ENCODE assay signal across 14 cellular contexts in the genomic region with DNA sequence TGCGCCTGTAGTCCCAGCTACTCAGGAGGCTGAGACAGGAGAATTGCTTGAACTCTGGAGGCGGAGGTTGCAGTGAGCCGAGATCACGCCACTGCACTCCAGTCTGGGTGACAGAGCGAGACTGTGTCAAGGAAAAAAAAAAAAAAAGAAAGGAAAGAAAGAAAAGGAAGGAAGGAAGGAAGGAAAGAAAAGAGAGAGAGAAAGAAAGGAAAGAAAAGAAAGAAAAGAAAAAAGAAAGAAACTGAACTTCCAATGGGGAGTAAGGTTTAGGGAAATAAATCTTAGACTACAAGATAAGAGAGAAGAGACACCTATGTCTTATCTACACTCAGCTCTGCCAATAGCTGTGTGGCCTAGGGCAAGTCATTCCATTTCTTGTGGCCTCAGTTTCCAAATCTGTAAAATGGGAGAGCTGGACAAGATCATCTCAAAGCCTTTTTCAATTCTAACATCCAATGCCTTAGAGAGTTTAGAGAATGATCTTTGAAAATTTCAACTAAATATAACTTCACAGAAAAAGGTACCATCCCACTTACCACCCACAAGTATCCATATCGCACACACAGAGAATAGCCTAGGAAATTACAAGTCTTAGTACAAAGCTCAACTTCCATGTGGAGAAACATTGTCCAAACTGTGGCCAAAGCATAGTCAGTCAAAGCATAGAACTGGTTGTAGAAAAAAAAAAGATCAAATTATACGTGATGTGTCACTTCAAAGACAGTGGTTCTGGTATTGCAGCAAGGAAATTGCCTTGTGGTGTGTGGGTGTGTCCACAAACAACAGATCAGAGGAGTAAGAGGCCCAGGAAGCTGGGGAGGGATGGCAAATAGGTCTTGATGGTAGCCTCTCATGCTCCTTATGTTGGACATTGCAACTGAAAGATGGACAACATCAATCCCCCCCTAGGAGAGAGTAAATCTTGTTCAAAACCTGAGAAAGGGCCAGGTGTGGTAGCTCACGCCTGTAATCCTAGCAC. TPM values are rescaled to one million over a fixed set of nuclear protein-coding genes. Genes with fewer than 3 reads are reported as not detected.
DNase-seq lines count a peak whose midpoint lies in the region; ATAC-seq and TF ChIP-seq lines count a peak whose summit lies in the region.
"Had no signal": no experiment of that assay in that cellular context is flagged by ENCODE, and none has a peak within 500 bp of the region (broad histone marks: within the 10 kb centered on the region; RNA-seq: fewer than 3 reads in every experiment).

No MANE protein-coding gene starts in this region.

- no peaks in the 10 kb centered on the region for H3K9me3 ChIP-seq in mammary epithelial cell (replicated peaks; ENCODE audit: insufficient read depth, low read length)
- H3K9me3 ChIP-seq: neutrophil had no signal

- intact Hi-C loops in activated CD4-positive, alpha-beta T cell treated with anti-CD3 and anti-CD28 coated beads, Interleukin-2, amount 10 ng/mL, durations not matched to agents 24 days and 14 days (cut with micrococcal nuclease), result no loop called here
- intact Hi-C loops in mammary epithelial cell (cut with micrococcal nuclease), result loop anchor here (1.0 kb wide), 1 partner anchor 36 kb away; no protein-coding TSS in a partner anchor

- TF ChIP-seq CTCF in mammary epithelial cell (conservative IDR thresholded peaks at IDR 0.05 in 1 of 2, IDR thresholded peaks at IDR 0.05 in 1 of 2; ENCODE audit: extremely low read depth in 1 of 2, insufficient read depth in 1 of 2, low read depth in 1 of 2, low read length in 2 of 2), result no peak
- no peak for TF ChIP-seq CTCF in coronary artery (IDR thresholded peaks at IDR 0.05)

- H3K4me1 Mint-ChIP-seq in activated CD4-positive, alpha-beta T cell treated with anti-CD3 and anti-CD28 coated beads, Interleukin-2, amount 10 ng/mL, durations not matched to agents 24 days and 14 days, result peaks cover 9% of the 10 kb centered on the region
- H3K4me1 Mint-ChIP-seq: IgD-negative memory B cell had no signal

- peak; percentile 81 for DNase-seq in activated CD4-positive, alpha-beta T cell treated with anti-CD3 and anti-CD28 coated beads, Interleukin-2, amount 10 ng/mL, durations not matched to agents 24 days and 14 days
- DNase-seq in activated CD4-positive, alpha-beta T cell treated with anti-CD3 and anti-CD28 coated beads, Interleukin-2, amount 50 U/mL, for 1 hour, result no peak
- DNase-seq in NOMO-1 treated with dmso at 0.1 percent for 144 hours (lab: John Stamatoyannopoulos, UW; ENCODE audit: unreplicated experiment) (peak; percentile 73), mammary epithelial cell (peak; percentile 65), skeletal muscle cell (ENCODE audit: low read depth) (peak; percentile 25), coronary artery (ENCODE audit: low spot score) (no peak), midbrain (lab: John Stamatoyannopoulos, UW) (no peak)
- DNase-seq: aorta, NCI-H226 had no signal

- no peak overlapping the region for H3K27ac ChIP-seq in mammary epithelial cell (ENCODE audit: insufficient read depth, low read depth, low read length)
- no peak overlapping the region for H3K27ac ChIP-seq in coronary artery
- H3K27ac ChIP-seq: neutrophil had no signal

- in situ Hi-C loops in mammary epithelial cell (cut with MboI; ENCODE audit: low sequenced_read_pairs in 2 of 2), result no loop called here

- no peaks in the 10 kb centered on the region for H3K36me3 ChIP-seq in mammary epithelial cell (ENCODE audit: insufficient read depth, low read length)
- H3K36me3 ChIP-seq: neutrophil had no signal

- H3K27me3 ChIP-seq in mammary epithelial cell (ENCODE audit: insufficient read depth, low read length), result no peaks in the 10 kb centered on the region
- H3K27me3 ChIP-seq: neutrophil had no signal

- H3K4me3 ChIP-seq in mammary epithelial cell (replicated peaks in 1 of 3; ENCODE audit: insufficient read depth in 1 of 3, low read depth in 2 of 3, low read length in 3 of 3) (no peak overlapping the region), skeletal muscle cell (ENCODE audit: low read depth, low read length) (no peak overlapping the region), coronary artery (no peak overlapping the region)

- no peaks in the 10 kb centered on the region for H3K79me2 ChIP-seq in mammary epithelial cell (ENCODE audit: insufficient read depth, low read length)

- dilution Hi-C loops in mammary epithelial cell (cut with HindIII; ENCODE audit: low sequenced_read_pairs), result no loop called here

- H3K4me1 ChIP-seq in mammary epithelial cell (ENCODE audit: insufficient read depth, low read length), result peaks cover 11% of the 10 kb centered on the region

- peaks cover 9% of the 10 kb centered on the region for H3K27me3 Mint-ChIP-seq in activated CD4-positive, alpha-beta T cell treated with anti-CD3 and anti-CD28 coated beads, Interleukin-2, amount 10 ng/mL, durations not matched to agents 24 days and 14 days
- H3K27me3 Mint-ChIP-seq: IgD-negative memory B cell had no signal

- BruUV-seq in mammary epithelial cell (replicated peaks; lab: Mats Ljungman, UMichigan), result no TSS peak

- no peaks in the 10 kb centered on the region for H4K20me1 ChIP-seq in mammary epithelial cell (ENCODE audit: insufficient read depth, low read length)

- no peak overlapping the region for H3K9ac ChIP-seq in mammary epithelial cell (ENCODE audit: insufficient read depth, low read length)

- H3K4me3 Mint-ChIP-seq in activated CD4-positive, alpha-beta T cell treated with anti-CD3 and anti-CD28 coated beads, Interleukin-2, amount 10 ng/mL, durations not matched to agents 24 days and 14 days, result peak overlapping the region; percentile 3
- H3K4me3 Mint-ChIP-seq: IgD-negative memory B cell had no signal

- no peak overlapping the region for H3K4me2 ChIP-seq in mammary epithelial cell (ENCODE audit: insufficient read depth, low read depth, low read length)

- H3K9me3 Mint-ChIP-seq in activated CD4-positive, alpha-beta T cell treated with anti-CD3 and anti-CD28 coated beads, Interleukin-2, amount 10 ng/mL, durations not matched to agents 24 days and 14 days, result no peaks in the 10 kb centered on the region
- H3K9me3 Mint-ChIP-seq: IgD-negative memory B cell had no signal

- no peak for ATAC-seq in HG02763 (IDR thresholded peaks at IDR 0.05; ENCODE audit: unreplicated experiment)
- ATAC-seq: activated CD4-positive, CD25-positive, alpha-beta regulatory T cell treated with anti-CD3 and anti-CD28 coated beads, Interleukin-2, amount 50 U/mL, for 24 hours had no signal

- peak overlapping the region; percentile 21 for H3K27ac Mint-ChIP-seq in activated CD4-positive, alpha-beta T cell treated with anti-CD3 and anti-CD28 coated beads, Interleukin-2, amount 10 ng/mL, durations not matched to agents 24 days and 14 days
- H3K27ac Mint-ChIP-seq: IgD-negative memory B cell had no signal

- H3K36me3 Mint-ChIP-seq in activated CD4-positive, alpha-beta T cell treated with anti-CD3 and anti-CD28 coated beads, Interleukin-2, amount 10 ng/mL, durations not matched to agents 24 days and 14 days (ENCODE audit: low read depth), result no peaks in the 10 kb centered on the region
- H3K36me3 Mint-ChIP-seq: IgD-negative memory B cell had no signal

- WGBS in mammary epithelial cell (ENCODE audit: low coverage, missing lambda C conversion rate), result 85% methylated on average over 8 of the region's 8 CpGs

- CTCF ChIA-PET in mammary epithelial cell (lab: Charles Lee; ENCODE audit: low non-redundant PET), result no interaction called here

- H2AFZ ChIP-seq in mammary epithelial cell (ENCODE audit: low read depth, low read length), result no peak overlapping the region

RNA-seq across cellular contexts. Expression of gene SLC14A2, which starts 42.4 kb away (rescaled TPM):
- not detected in 2 replicates for total RNA-seq in activated CD4-positive, alpha-beta T cell treated with anti-CD3 and anti-CD28 coated beads, Interleukin-2, amount 10 ng/mL, durations not matched to agents 24 days and 14 days
- total RNA-seq in mammary epithelial cell, result not detected
- polyA plus RNA-seq in mammary epithelial cell, result 0.02 TPM
- polyA minus RNA-seq in mammary epithelial cell, result not detected
- total RNA-seq: kidney epithelial cell had no signal
- polyA plus RNA-seq: IgD-negative memory B cell had no signal

Comparison
In these comparisons a context has a peak if more than half of its experiments do, and no peak if none do; other contexts are left out.
1. DNase-seq: peak in activated CD4-positive, alpha-beta T cell treated with anti-CD3 and anti-CD28 coated beads, Interleukin-2, amount 10 ng/mL, durations not matched to agents 24 days and 14 days (single experiment), NOMO-1 treated with dmso at 0.1 percent for 144 hours (single experiment), mammary epithelial cell (single experiment) and skeletal muscle cell (single experiment); none in activated CD4-positive, alpha-beta T cell treated with anti-CD3 and anti-CD28 coated beads, Interleukin-2, amount 50 U/mL, for 1 hour (single experiment), coronary artery (single experiment) and midbrain (single experiment).